15 cellular contexts compared by ENCODE assay signal in the genomic region with DNA sequence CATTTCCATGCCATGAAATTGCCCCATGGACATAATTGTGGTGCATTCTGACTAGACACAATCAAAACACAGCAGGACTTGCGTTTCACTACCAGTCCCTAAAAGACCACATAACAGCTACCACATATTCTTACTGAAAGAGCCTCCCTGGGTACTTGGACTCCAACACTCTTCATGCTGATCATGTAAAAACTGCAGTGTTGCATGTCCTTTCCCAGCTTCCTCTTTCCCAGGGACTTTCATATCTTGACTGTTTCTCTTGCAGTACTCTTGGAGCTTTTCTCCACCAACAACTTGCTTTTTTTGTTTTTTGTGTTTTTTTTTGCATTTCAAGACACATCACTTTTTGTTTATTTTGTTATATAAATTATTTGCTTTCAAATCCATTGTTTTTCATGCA. TPM values are rescaled to one million over a fixed set of nuclear protein-coding genes. Genes with fewer than 3 reads are reported as not detected.
"Had no signal": no experiment of that assay in that cellular context is flagged by ENCODE, and none has a peak within 500 bp of the region (broad histone marks: within the 10 kb centered on the region; RNA-seq: fewer than 3 reads in every experiment).

No MANE protein-coding gene starts in this region.

- H3K36me3 ChIP-seq: esophagus muscularis mucosa, gastroesophageal sphincter, left ventricle myocardium inferior had no signal

- DNase-seq: activated CD4-positive, alpha-beta T cell treated with anti-CD3 and anti-CD28 coated beads, Interleukin-2, amount 50 U/mL, for 48 hours; activated naive CD8-positive, alpha-beta T cell treated with anti-CD3 and anti-CD28 coated beads for 36 hours; amniotic stem cell; dermis blood vessel endothelial cell; effector memory CD4-positive, alpha-beta T cell; immature natural killer cell; kidney glomerular epithelial cell; left ventricle myocardium inferior; mammary epithelial cell; stimulated activated naive CD8-positive, alpha-beta T cell treated with anti-CD3 and anti-CD28 coated beads, Interleukin-15, amount 100 ng/mL, for 72 hours; T-helper 2 cell had no signal

- H3K4me1 ChIP-seq: esophagus muscularis mucosa, gastroesophageal sphincter, left ventricle myocardium inferior had no signal

- H3K9me3 ChIP-seq: esophagus muscularis mucosa, gastroesophageal sphincter, left ventricle myocardium inferior had no signal

- H3K27me3 ChIP-seq: esophagus muscularis mucosa, gastroesophageal sphincter had no signal

- FAIRE-seq: endothelial cell of umbilical vein, TTC549 had no signal

- H3K4me3 ChIP-seq: esophagus muscularis mucosa, gastroesophageal sphincter, left ventricle myocardium inferior had no signal

- H3K27ac ChIP-seq: esophagus muscularis mucosa, gastroesophageal sphincter, left ventricle myocardium inferior had no signal

RNA-seq across cellular contexts. Expression of a gene that starts 22.9 kb away (rescaled TPM):
- polyA plus RNA-seq: endothelial cell of umbilical vein, immature natural killer cell, mammary epithelial cell had no signal

RNA-seq across cellular contexts. Expression of a gene that starts 28.3 kb away (rescaled TPM):
- polyA plus RNA-seq: mammary epithelial cell had no signal

RNA-seq across cellular contexts. Expression of a gene that starts 46.3 kb away (rescaled TPM):
- polyA plus RNA-seq: endothelial cell of umbilical vein, immature natural killer cell, mammary epithelial cell had no signal
